Comparison of ENCODE assay signal across 8 cellular contexts in the genomic region with DNA sequence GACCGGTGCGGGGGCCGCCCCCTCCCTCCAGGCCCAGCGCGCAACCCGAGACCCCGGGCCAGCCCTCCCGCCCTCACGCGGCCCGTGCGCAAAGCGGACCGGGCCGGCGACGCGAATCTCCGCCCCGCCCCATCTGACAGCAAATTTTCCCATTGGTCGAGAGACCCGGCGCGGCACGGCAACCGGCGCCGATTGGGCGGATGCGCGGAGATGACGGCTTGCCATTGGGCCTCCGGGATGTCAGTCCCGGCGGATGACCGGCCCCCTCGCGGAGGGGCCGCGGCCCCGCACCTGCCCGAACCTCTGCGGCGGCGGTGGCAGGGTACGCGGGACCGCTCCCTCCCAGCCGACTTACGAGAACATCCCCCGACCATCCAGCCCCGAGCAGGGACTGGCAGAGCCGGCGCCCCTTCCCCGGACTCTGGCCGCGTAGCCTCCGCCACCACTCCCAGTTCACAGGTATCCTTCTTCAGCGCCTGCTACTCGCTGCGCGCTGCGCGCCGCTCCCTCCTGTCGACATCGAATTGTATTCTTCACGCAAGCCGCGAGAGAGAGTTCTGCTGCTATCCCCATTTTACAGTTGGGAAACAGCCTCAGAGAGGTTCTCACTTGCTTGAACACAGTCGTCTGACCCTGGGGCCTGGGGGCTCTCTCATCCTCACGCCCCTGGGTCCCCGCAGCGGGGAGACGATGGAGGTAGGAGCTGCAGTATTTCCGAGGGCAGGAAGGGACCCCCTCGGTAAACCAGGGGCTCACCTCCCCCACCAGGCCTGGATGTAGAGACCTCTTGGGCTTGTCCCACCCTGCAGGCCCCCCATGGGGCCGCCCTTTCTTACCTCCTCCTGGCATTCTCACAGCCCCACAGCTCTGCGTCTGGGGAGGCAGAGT. TPM values are rescaled to one million over a fixed set of nuclear protein-coding genes. Genes with fewer than 3 reads are reported as not detected.
A peak's percentile ranks its signal among the peaks of the same experiment; 100 is the strongest.
DNase-seq lines count a peak whose midpoint lies in the region; TF ChIP-seq lines count a peak whose summit lies in the region.

ARVCF (minus strand) TSS at position 90 of the 888 bp plus-strand sequence. CDS start 26,029 bp downstream, outside the sequence.

- no peak within 1 kb of the TSS for H3K27ac ChIP-seq in HL-60 (replicated peaks)

- peaks cover 6% of the 10 kb centered on the region for H3K27me3 ChIP-seq in HL-60 (ENCODE audit: insufficient read depth, poor library complexity, severe bottlenecking)

- H3K4me3 ChIP-seq in HL-60 (replicated peaks; ENCODE audit: insufficient read depth, low read length) = peak within 1 kb of the TSS; percentile 75

- TF ChIP-seq CTCF in HL-60 (IDR thresholded peaks at IDR 0.05; ENCODE audit: insufficient read depth, low read length) = no peak

- in situ Hi-C loops in endometrial microvascular endothelial cells (cut with HindIII; ENCODE audit: inconsistent ontology term, low pct_unique_long_range_greater_than_20kb, low sequenced_read_pairs) = no loop called here

- peak; percentile 62 to 63 for DNase-seq in AML-193 (lab: John Stamatoyannopoulos, UW)
- DNase-seq in GM19238 (ENCODE audit: insufficient read length, low spot score) = peak; percentile 99
- DNase-seq in HL-60 (ENCODE audit: low read depth in 1 of 2, low spot score in 1 of 2) = peak; percentile 83 to 88
- peak; percentile 68 for DNase-seq in NOMO-1 treated with dmso at 0.1 percent for 144 hours (lab: John Stamatoyannopoulos, UW; ENCODE audit: unreplicated experiment)
- DNase-seq in activated CD8-positive, alpha-beta memory T cell treated with anti-CD3 and anti-CD28 coated beads, Interleukin-2, amount 50 U/mL, for 24 hours (ENCODE audit: extremely low read depth) = peak; percentile 71
- DNase-seq in mesenteric fat pad (ENCODE audit: low spot score) = peak; percentile 97
- DNase-seq in stimulated activated CD8-positive, alpha-beta memory T cell treated with anti-CD3 and anti-CD28 coated beads, Interleukin-12 subunit alpha, Interleukin-12 subunit beta, amount 100 ng/mL, for 4 hours (ENCODE audit: low read depth) = peak; percentile 82

RNA-seq across cellular contexts. Expression of gene ARVCF, which starts in this region (rescaled TPM):
- 60.4 TPM for total RNA-seq in endometrial microvascular endothelial cells (ENCODE audit: inconsistent ontology term)
- total RNA-seq in mesenteric fat pad = 5.3 TPM
